In the genomic region with DNA sequence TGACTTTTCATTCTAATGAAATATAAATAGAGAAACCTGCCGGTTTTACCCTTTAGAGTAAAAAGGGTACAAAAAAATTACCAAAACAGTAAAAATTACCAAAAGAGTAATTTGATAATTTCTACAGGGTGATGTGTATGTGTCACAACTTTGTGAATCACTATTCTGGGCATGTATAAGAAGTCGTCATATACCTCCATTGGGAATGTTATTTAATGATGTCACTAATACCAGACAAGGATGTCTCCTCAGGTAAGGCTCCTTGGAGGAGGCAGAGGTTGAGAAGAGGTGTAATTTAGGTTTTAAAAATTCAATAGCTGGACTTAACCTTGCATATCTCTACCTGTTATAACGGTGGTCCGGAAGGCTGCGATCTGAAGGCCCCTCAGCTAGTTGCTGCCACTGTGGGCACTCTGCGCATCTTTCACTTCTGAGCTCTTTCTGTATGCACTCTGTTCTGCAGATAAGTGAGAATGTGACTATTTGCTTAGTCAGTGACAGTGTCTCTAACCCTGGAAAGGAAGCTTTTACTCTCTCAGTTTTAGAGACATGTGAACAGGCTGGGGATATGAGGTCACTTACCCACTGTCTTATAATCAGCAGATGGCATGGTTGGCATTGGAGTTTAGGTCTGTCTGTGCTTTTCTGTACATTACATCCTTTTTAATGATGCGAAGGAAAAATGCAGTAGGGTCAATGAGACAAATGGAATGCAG, we compare ENCODE assay signal across 9 cellular contexts. TPM values are rescaled to one million over a fixed set of nuclear protein-coding genes. Genes with fewer than 3 reads are reported as not detected.
DNase-seq lines count a peak whose midpoint lies in the region; TF ChIP-seq lines count a peak whose summit lies in the region.
"Had no signal": no experiment of that assay in that cellular context is flagged by ENCODE, and none has a peak within 500 bp of the region (broad histone marks: within the 10 kb centered on the region; RNA-seq: fewer than 3 reads in every experiment).

No MANE protein-coding gene starts in this region.

- H3K79me2 ChIP-seq in DOHH2 (ENCODE audit: control insufficient read depth, low read length) = peaks cover 34% of the 10 kb centered on the region

- H3K4me3 Mint-ChIP-seq in CD14-positive monocyte = peak overlapping the region; percentile 94 to 96
- peak overlapping the region; percentile 67 for H3K4me3 Mint-ChIP-seq in activated T-helper 2 cell treated with anti-CD3 and anti-CD28 coated beads, Interferon-gamma antibody, Interleukin-2, Interleukin-4, amounts not matched to agents 10 μg/mL and 5 μg/mL and 100 μg/mL, durations not matched to agents 14 hours and 24 hours and 36 hours (ENCODE audit: low read depth)

- no peak overlapping the region for H2BK15ac ChIP-seq in mesenchymal stem cell (ENCODE audit: low read depth, poor library complexity, severe bottlenecking)

- H2BK12ac ChIP-seq in mesenchymal stem cell (ENCODE audit: low read length in 2 of 2) = peak overlapping the region in 1 of 2 experiments; percentile 11

- H3K4ac ChIP-seq in mesenchymal stem cell (ENCODE audit: low read depth in 1 of 2, low read length in 2 of 2) = peak overlapping the region in 1 of 2 experiments; percentile 13

- H3K9me3 ChIP-seq in DOHH2 (ENCODE audit: control insufficient read depth, insufficient read depth, low read length) = no peaks in the 10 kb centered on the region
- no peaks in the 10 kb centered on the region for H3K9me3 ChIP-seq in mesenchymal stem cell (ENCODE audit: control insufficient read depth, low read length)
- no peaks in the 10 kb centered on the region for H3K9me3 ChIP-seq in HAP-1

- peaks cover 23% of the 10 kb centered on the region for H3F3A ChIP-seq in DOHH2 (ENCODE audit: control insufficient read depth, insufficient read depth)

- H3K9me2 ChIP-seq in DOHH2 (replicated peaks; ENCODE audit: control insufficient read depth, low read length) = no peaks in the 10 kb centered on the region

- H3K23ac ChIP-seq in mesenchymal stem cell (ENCODE audit: low read length in 2 of 2) = no peak overlapping the region

- in situ Hi-C loops in HAP-1 (cut with MboI; ENCODE audit: low sequenced_read_pairs) = no loop called here
- in situ Hi-C loops in GM13977 (cut with MboI; ENCODE audit: low pct_unique_long_range_greater_than_20kb, low sequenced_read_pairs, unreplicated experiment) = no loop called here

- peak overlapping the region; percentile 94 for H3K9ac ChIP-seq in mesenchymal stem cell (ENCODE audit: low read length)

- H3K9me3 Mint-ChIP-seq in CD14-positive monocyte = peaks cover 0 to 5% (median 2%) of the 10 kb centered on the region in 7 donors
- H3K9me3 Mint-ChIP-seq in activated T-helper 2 cell treated with anti-CD3 and anti-CD28 coated beads, Interferon-gamma antibody, Interleukin-2, Interleukin-4, amounts not matched to agents 10 μg/mL and 5 μg/mL and 100 μg/mL, durations not matched to agents 14 hours and 24 hours and 36 hours = no peaks in the 10 kb centered on the region

- H2AK5ac ChIP-seq in mesenchymal stem cell (ENCODE audit: low read length, severe bottlenecking) = no peak overlapping the region

- H3K36me3 ChIP-seq in DOHH2 (ENCODE audit: control insufficient read depth, low read length) (peaks cover 29% of the 10 kb centered on the region), mesenchymal stem cell (ENCODE audit: control insufficient read depth in 1 of 2, insufficient read depth in 2 of 2, low read depth in 1 of 2, low read length in 2 of 2) (no peaks in the 10 kb centered on the region), HAP-1 (replicated peaks) (no peaks in the 10 kb centered on the region)

- peaks cover 4 to 26% (median 13%) of the 10 kb centered on the region in 3 donors for H3K27me3 Mint-ChIP-seq in CD14-positive monocyte (ENCODE audit: low read depth in 3 of 3)
- H3K27me3 Mint-ChIP-seq in activated T-helper 2 cell treated with anti-CD3 and anti-CD28 coated beads, Interferon-gamma antibody, Interleukin-2, Interleukin-4, amounts not matched to agents 10 μg/mL and 5 μg/mL and 100 μg/mL, durations not matched to agents 14 hours and 24 hours and 36 hours (ENCODE audit: low read depth) = peaks cover 4% of the 10 kb centered on the region

- no peaks in the 10 kb centered on the region; the same call in 1 of the 2 replicates for H4K20me1 ChIP-seq in DOHH2 (ENCODE audit: control insufficient read depth, insufficient read depth, low read depth, low read length)

- H4K91ac ChIP-seq in mesenchymal stem cell (ENCODE audit: low read length) = no peak overlapping the region

- H2BK5ac ChIP-seq in mesenchymal stem cell (ENCODE audit: low read depth, low read length, poor library complexity, severe bottlenecking) = no peak overlapping the region

- H2BK120ac ChIP-seq in mesenchymal stem cell (ENCODE audit: low read depth, low read length) = no peak overlapping the region

- intact Hi-C loops in CD14-positive monocyte (cut with micrococcal nuclease) = loop anchor here (5.0 to 10.0 kb wide), 3 partner anchors 73 to 136 kb away; partner anchors contain the start of gene NUCB2 (in 1 of the 2)
- intact Hi-C loops in activated T-helper 2 cell treated with anti-CD3 and anti-CD28 coated beads, Interferon-gamma antibody, Interleukin-2, Interleukin-4, amounts not matched to agents 10 μg/mL and 5 μg/mL and 100 μg/mL, durations not matched to agents 14 hours and 24 hours and 36 hours (cut with micrococcal nuclease) = loop anchor here (1.0 to 10.0 kb wide), 3 partner anchors 52 to 606 kb away; no protein-coding TSS in a partner anchor

- H4K8ac ChIP-seq in mesenchymal stem cell (ENCODE audit: low read length) = no peak overlapping the region

- H3K4me1 Mint-ChIP-seq in CD14-positive monocyte = peaks cover 29% of the 10 kb centered on the region
- H3K4me1 Mint-ChIP-seq in activated T-helper 2 cell treated with anti-CD3 and anti-CD28 coated beads, Interferon-gamma antibody, Interleukin-2, Interleukin-4, amounts not matched to agents 10 μg/mL and 5 μg/mL and 100 μg/mL, durations not matched to agents 14 hours and 24 hours and 36 hours (ENCODE audit: low read depth) = peaks cover 31% of the 10 kb centered on the region

- H3K79me1 ChIP-seq in mesenchymal stem cell (replicated peaks; ENCODE audit: low read length, poor library complexity, severe bottlenecking) = no peaks in the 10 kb centered on the region

- H3K4me2 ChIP-seq in DOHH2 (ENCODE audit: low read length) (peak overlapping the region; percentile 74), mesenchymal stem cell (ENCODE audit: low read length, poor library complexity, severe bottlenecking) (no peak overlapping the region)

- TF ChIP-seq CTCF in CD14-positive monocyte (IDR thresholded peaks at IDR 0.05) (no peak), DOHH2 (IDR thresholded peaks at IDR 0.05; ENCODE audit: low read depth, low read length, poor library complexity, severe bottlenecking) (no peak), GM13977 (IDR thresholded peaks at IDR 0.05; ENCODE audit: extremely low read depth, insufficient read depth, missing control alignments) (no peak)

- H3K14ac ChIP-seq in mesenchymal stem cell (ENCODE audit: low read length in 2 of 2) = no peak overlapping the region

- peaks cover 0 to 2% of the 10 kb centered on the region in 2 donors for H3K36me3 Mint-ChIP-seq in CD14-positive monocyte
- peaks cover 28% of the 10 kb centered on the region for H3K36me3 Mint-ChIP-seq in activated T-helper 2 cell treated with anti-CD3 and anti-CD28 coated beads, Interferon-gamma antibody, Interleukin-2, Interleukin-4, amounts not matched to agents 10 μg/mL and 5 μg/mL and 100 μg/mL, durations not matched to agents 14 hours and 24 hours and 36 hours (ENCODE audit: low read depth)

- H3K27ac ChIP-seq in DOHH2 (ENCODE audit: low read depth, low read length) (peak overlapping the region; percentile 95; the same call in 1 of the 2 replicates), mesenchymal stem cell (ENCODE audit: low read length, poor library complexity, severe bottlenecking) (no peak overlapping the region)

- H3K27me3 ChIP-seq in DOHH2 (ENCODE audit: control insufficient read depth, low read length) (peaks cover 3% of the 10 kb centered on the region; the same call in 1 of the 2 replicates), mesenchymal stem cell (ENCODE audit: control insufficient read depth in 1 of 2, insufficient read depth in 1 of 2, low read length in 2 of 2) (no peaks in the 10 kb centered on the region), HAP-1 (ENCODE audit: low read depth) (no peaks in the 10 kb centered on the region)

- H3K4me3 ChIP-seq in DOHH2 (ENCODE audit: low read length) (peak overlapping the region; percentile 77), mesenchymal stem cell (ENCODE audit: insufficient read depth in 1 of 2, low read depth in 1 of 2, low read length in 2 of 2) (peak overlapping the region in 1 of 2 experiments; percentile 84), HAP-1 (no peak overlapping the region)

- DNase-seq in CD14-positive monocyte (ENCODE audit: low spot score) (no peak), mesenchymal stem cell (no peak), NCI-H1048 (lab: John Stamatoyannopoulos, UW) (no peak), HAP-1 (ENCODE audit: low spot score in 2 of 2) (no peak), DMS79 (lab: John Stamatoyannopoulos, UW) (no peak), GM13977 (ENCODE audit: low spot score) (no peak)
- no peak for DNase-seq in activated T-helper 2 cell treated with anti-CD3 and anti-CD28 coated beads, Interferon-gamma antibody, Interleukin-2, Interleukin-4, amounts not matched to agents 10 μg/mL and 5 μg/mL and 100 μg/mL, durations not matched to agents 14 hours and 24 hours and 36 hours (ENCODE audit: low spot score)
- DNase-seq: stimulated activated CD4-positive, alpha-beta T cell treated with anti-CD3 and anti-CD28 coated beads, Interleukin-12 subunit alpha, Interleukin-12 subunit beta, amount 100 ng/mL, for 4 hours had no signal

- H3K4me1 ChIP-seq in DOHH2 (ENCODE audit: control insufficient read depth, low read length) (peaks cover 24% of the 10 kb centered on the region), mesenchymal stem cell (ENCODE audit: control insufficient read depth, insufficient read depth, low read depth, low read length) (peaks cover 10% of the 10 kb centered on the region), HAP-1 (peaks cover 10% of the 10 kb centered on the region)

- no peak overlapping the region for H3K27ac Mint-ChIP-seq in CD14-positive monocyte
- peak overlapping the region; percentile 61 for H3K27ac Mint-ChIP-seq in activated T-helper 2 cell treated with anti-CD3 and anti-CD28 coated beads, Interferon-gamma antibody, Interleukin-2, Interleukin-4, amounts not matched to agents 10 μg/mL and 5 μg/mL and 100 μg/mL, durations not matched to agents 14 hours and 24 hours and 36 hours

- no peak overlapping the region for H3K18ac ChIP-seq in mesenchymal stem cell (ENCODE audit: low read depth in 1 of 2, low read length in 2 of 2)

- 92% methylated on average over 5 of the region's 7 CpGs for WGBS in mesenchymal stem cell

- H2AFZ ChIP-seq in mesenchymal stem cell (ENCODE audit: low read depth, low read length) = no peak overlapping the region

RNA-seq across cellular contexts. Expression of gene NCR3LG1, which starts 1.0 kb away (rescaled TPM):
- under 1 TPM; 0.05 to 0.15 TPM for polyA plus RNA-seq in CD14-positive monocyte
- 10.0 and 11.4 TPM in 2 replicates for total RNA-seq in activated T-helper 2 cell treated with anti-CD3 and anti-CD28 coated beads, Interferon-gamma antibody, Interleukin-2, Interleukin-4, amounts not matched to agents 10 μg/mL and 5 μg/mL and 100 μg/mL, durations not matched to agents 14 hours and 24 hours and 36 hours
- 9.6 TPM for polyA plus RNA-seq in mesenchymal stem cell (2013, experiment 1 of 2)
- polyA plus RNA-seq in mesenchymal stem cell (2013, experiment 2 of 2) = 9.0 TPM

RNA-seq across cellular contexts. Expression of gene KCNJ11, which starts 37.8 kb away (rescaled TPM):
- not detected for polyA plus RNA-seq in CD14-positive monocyte
- 0.83 and 0.91 TPM in 2 replicates for total RNA-seq in activated T-helper 2 cell treated with anti-CD3 and anti-CD28 coated beads, Interferon-gamma antibody, Interleukin-2, Interleukin-4, amounts not matched to agents 10 μg/mL and 5 μg/mL and 100 μg/mL, durations not matched to agents 14 hours and 24 hours and 36 hours
- polyA plus RNA-seq in mesenchymal stem cell (2013, experiment 1 of 2) = not detected
- not detected for polyA plus RNA-seq in mesenchymal stem cell (2013, experiment 2 of 2)
